Comparison of ENCODE assay signal across 40 cellular contexts in genomic region chr17:11269210-11269609, GRCh38. TPM values are rescaled to one million over a fixed set of nuclear protein-coding genes. Genes with fewer than 3 reads are reported as not detected.
"Had no signal": no experiment of that assay in that cellular context is flagged by ENCODE, and none has a peak within 500 bp of the region (broad histone marks: within the 10 kb centered on the region; RNA-seq: fewer than 3 reads in every experiment).

No MANE protein-coding gene starts in this region.

- H3K4me1 ChIP-seq: adrenal gland, ascending aorta, body of pancreas, breast epithelium had no signal

- ATAC-seq: activated naive CD4-positive, alpha-beta T cell treated with anti-CD3 and anti-CD28 coated beads, Interleukin-2, amount 50 U/mL, for 72 hours; activated naive CD8-positive, alpha-beta T cell treated with anti-CD3 and anti-CD28 coated beads, Interleukin-2, amount 50 U/mL, for 24 hours; activated T-cell treated with anti-CD3 and anti-CD28 coated beads, Interleukin-2, amount 50 U/mL, for 4 hours; activated T-cell treated with anti-CD3 and anti-CD28 coated beads, Interleukin-2, amount 50 U/mL, for 72 hours; activated T-helper 17 cell treated with anti-CD3 and anti-CD28 coated beads, Interleukin-2, amount 50 U/mL, for 72 hours; body of pancreas had no signal

- H3K27ac Mint-ChIP-seq: activated naive CD4-positive, alpha-beta T cell treated with anti-CD3 and anti-CD28 coated beads for 36 hours; activated naive CD4-positive, alpha-beta T cell treated with anti-CD3 and anti-CD28 coated beads, Interleukin-2, amount 10 ng/mL, durations not matched to agents 7 days and 5 days; activated naive CD4-positive, alpha-beta T cell treated with anti-CD3 and anti-CD28 coated beads, Interleukin-2, amount 50 U/mL, for 24 hours; activated naive CD4-positive, alpha-beta T cell treated with anti-CD3 and anti-CD28 coated beads, Interleukin-2, amount 50 U/mL, for 72 hours; activated naive CD8-positive, alpha-beta T cell; activated naive CD8-positive, alpha-beta T cell treated with anti-CD3 and anti-CD28 coated beads for 36 hours; activated naive CD8-positive, alpha-beta T cell treated with anti-CD3 and anti-CD28 coated beads, Interleukin-2, amount 10 ng/mL, durations not matched to agents 7 days and 5 days; activated naive CD8-positive, alpha-beta T cell treated with anti-CD3 and anti-CD28 coated beads, Interleukin-2, amount 50 U/mL, for 24 hours; activated T-cell treated with anti-CD3 and anti-CD28 coated beads, Interleukin-2, amount 50 U/mL, for 24 hours; activated T-cell treated with anti-CD3 and anti-CD28 coated beads, Interleukin-2, amount 50 U/mL, for 72 hours; activated T-helper 1 cell treated with anti-CD3 and anti-CD28 coated beads, Interleukin-12 subunit alpha, Interleukin-12 subunit beta, Interleukin-2, Interleukin-4 antibody, amounts not matched to agents 30 ng/mL and 10 ng/mL and 1 ng/mL, durations not matched to agents 14 hours and 24 hours and 36 hours; activated T-helper 17 cell treated with anti-CD3 and anti-CD28 coated beads, Interleukin-2, amount 50 U/mL, for 72 hours; activated T-helper 2 cell treated with anti-CD3 and anti-CD28 coated beads, Interferon-gamma antibody, Interleukin-2, Interleukin-4, amounts not matched to agents 10 μg/mL and 5 μg/mL and 100 μg/mL, durations not matched to agents 14 hours and 24 hours and 36 hours; brain had no signal

- H3K9me3 ChIP-seq: body of pancreas had no signal

- H3K4me1 Mint-ChIP-seq: activated naive CD4-positive, alpha-beta T cell treated with anti-CD3 and anti-CD28 coated beads, Interleukin-2, amount 10 ng/mL, durations not matched to agents 7 days and 5 days; activated naive CD4-positive, alpha-beta T cell treated with anti-CD3 and anti-CD28 coated beads, Interleukin-2, amount 50 U/mL, for 24 hours; activated naive CD8-positive, alpha-beta T cell treated with anti-CD3 and anti-CD28 coated beads for 36 hours; activated naive CD8-positive, alpha-beta T cell treated with anti-CD3 and anti-CD28 coated beads, Interleukin-2, amount 10 ng/mL, durations not matched to agents 7 days and 5 days; activated naive CD8-positive, alpha-beta T cell treated with anti-CD3 and anti-CD28 coated beads, Interleukin-2, amount 50 U/mL, for 24 hours; activated T-helper 17 cell treated with anti-CD3 and anti-CD28 coated beads, Interleukin-2, amount 50 U/mL, for 72 hours; brain; central memory CD8-positive, alpha-beta T cell had no signal

- H3K36me3 ChIP-seq: adrenal gland, ascending aorta, brain microvascular endothelial cell, breast epithelium, cardiac muscle cell had no signal

- H3K36me3 Mint-ChIP-seq: activated naive CD4-positive, alpha-beta T cell treated with anti-CD3 and anti-CD28 coated beads, Interleukin-2, amount 10 ng/mL, durations not matched to agents 7 days and 5 days; activated naive CD4-positive, alpha-beta T cell treated with anti-CD3 and anti-CD28 coated beads, Interleukin-2, amount 50 U/mL, for 24 hours; activated naive CD8-positive, alpha-beta T cell; activated naive CD8-positive, alpha-beta T cell treated with anti-CD3 and anti-CD28 coated beads for 36 hours; activated naive CD8-positive, alpha-beta T cell treated with anti-CD3 and anti-CD28 coated beads, Interleukin-2, amount 10 ng/mL, durations not matched to agents 7 days and 5 days had no signal

- H3K9me3 Mint-ChIP-seq: activated naive CD4-positive, alpha-beta T cell treated with anti-CD3 and anti-CD28 coated beads for 36 hours; activated naive CD8-positive, alpha-beta T cell treated with anti-CD3 and anti-CD28 coated beads for 36 hours had no signal

- H3K27me3 ChIP-seq: adrenal gland, ascending aorta, body of pancreas, brain microvascular endothelial cell, breast epithelium, cardiac muscle cell had no signal

- H3K4me3 ChIP-seq: adrenal gland, ascending aorta, body of pancreas, breast epithelium, cardiac muscle cell had no signal

- H3K27me3 Mint-ChIP-seq: activated naive CD4-positive, alpha-beta T cell treated with anti-CD3 and anti-CD28 coated beads, Interleukin-2, amount 10 ng/mL, durations not matched to agents 7 days and 5 days; activated naive CD8-positive, alpha-beta T cell treated with anti-CD3 and anti-CD28 coated beads for 36 hours; activated naive CD8-positive, alpha-beta T cell treated with anti-CD3 and anti-CD28 coated beads, Interleukin-2, amount 10 ng/mL, durations not matched to agents 7 days and 5 days; activated T-cell treated with anti-CD3 and anti-CD28 coated beads, Interleukin-2, amount 50 U/mL, for 24 hours; activated T-helper 17 cell treated with anti-CD3 and anti-CD28 coated beads, Interleukin-2, amount 50 U/mL, for 72 hours; central memory CD8-positive, alpha-beta T cell had no signal

- DNase-seq: activated effector memory CD4-positive, alpha-beta T cell treated with anti-CD3 and anti-CD28 coated beads, Interleukin-2, amount 50 U/mL, for 16 hours; activated effector memory CD4-positive, alpha-beta T cell treated with Interleukin-2 at 50 U/mL for 16 hours; activated gamma-delta T cell; activated gamma-delta T cell treated with Interleukin-2 at 50 U/mL for 16 hours; activated naive CD4-positive, alpha-beta T cell; activated naive CD4-positive, alpha-beta T cell treated with anti-CD3 and anti-CD28 coated beads for 36 hours; activated naive CD4-positive, alpha-beta T cell treated with anti-CD3 and anti-CD28 coated beads, Interleukin-2, amount 10 ng/mL, durations not matched to agents 7 days and 5 days; activated naive CD4-positive, alpha-beta T cell treated with anti-CD3 and anti-CD28 coated beads, Interleukin-2, amount 50 U/mL, for 16 hours; activated naive CD4-positive, alpha-beta T cell treated with Interleukin-2 at 50 U/mL for 16 hours; activated naive CD8-positive, alpha-beta T cell treated with anti-CD3 and anti-CD28 coated beads for 36 hours; activated naive CD8-positive, alpha-beta T cell treated with anti-CD3 and anti-CD28 coated beads, Interleukin-2, amount 10 ng/mL, durations not matched to agents 7 days and 5 days; activated naive CD8-positive, alpha-beta T cell treated with anti-CD3 and anti-CD28 coated beads, Interleukin-2, amount 50 U/mL, for 24 hours; activated T-cell treated with anti-CD3 and anti-CD28 coated beads for 4 hours; activated T-cell treated with anti-CD3 and anti-CD28 coated beads, Interleukin-2, amount 50 U/mL, for 24 hours; activated T-cell treated with anti-CD3 and anti-CD28 coated beads, Interleukin-2, amount 50 U/mL, for 4 hours; activated T-cell treated with anti-CD3 and anti-CD28 coated beads, Interleukin-2, amount 50 U/mL, for 48 hours; activated T-cell treated with anti-CD3 and anti-CD28 coated beads, Interleukin-2, amount 50 U/mL, for 72 hours; adrenal gland; amniotic stem cell; amygdala; anterior cingulate cortex; aorta; body of pancreas; brain microvascular endothelial cell; caudate nucleus; central memory CD4-positive, alpha-beta T cell; cerebellar nuclear complex had no signal

- H3K27ac ChIP-seq: adrenal gland, ascending aorta, body of pancreas, brain microvascular endothelial cell, breast epithelium, cardiac muscle cell had no signal

- H3K4me3 Mint-ChIP-seq: activated naive CD4-positive, alpha-beta T cell treated with anti-CD3 and anti-CD28 coated beads for 36 hours; activated naive CD4-positive, alpha-beta T cell treated with anti-CD3 and anti-CD28 coated beads, Interleukin-2, amount 10 ng/mL, durations not matched to agents 7 days and 5 days; activated naive CD4-positive, alpha-beta T cell treated with anti-CD3 and anti-CD28 coated beads, Interleukin-2, amount 50 U/mL, for 24 hours; activated naive CD8-positive, alpha-beta T cell; activated naive CD8-positive, alpha-beta T cell treated with anti-CD3 and anti-CD28 coated beads for 36 hours; activated naive CD8-positive, alpha-beta T cell treated with anti-CD3 and anti-CD28 coated beads, Interleukin-2, amount 10 ng/mL, durations not matched to agents 7 days and 5 days; activated naive CD8-positive, alpha-beta T cell treated with anti-CD3 and anti-CD28 coated beads, Interleukin-2, amount 50 U/mL, for 24 hours; activated T-cell treated with anti-CD3 and anti-CD28 coated beads, Interleukin-2, amount 50 U/mL, for 24 hours; activated T-cell treated with anti-CD3 and anti-CD28 coated beads, Interleukin-2, amount 50 U/mL, for 4 hours; activated T-cell treated with anti-CD3 and anti-CD28 coated beads, Interleukin-2, amount 50 U/mL, for 72 hours; activated T-helper 1 cell treated with anti-CD3 and anti-CD28 coated beads, Interleukin-12 subunit alpha, Interleukin-12 subunit beta, Interleukin-2, Interleukin-4 antibody, amounts not matched to agents 30 ng/mL and 10 ng/mL and 1 ng/mL, durations not matched to agents 14 hours and 24 hours and 36 hours; activated T-helper 17 cell treated with anti-CD3 and anti-CD28 coated beads, Interleukin-2, amount 50 U/mL, for 72 hours; brain; central memory CD8-positive, alpha-beta T cell had no signal

RNA-seq across cellular contexts. Expression of gene SHISA6, which starts 28.2 kb away (rescaled TPM):
- total RNA-seq: activated naive CD4-positive, alpha-beta T cell treated with anti-CD3 and anti-CD28 coated beads for 36 hours; activated naive CD4-positive, alpha-beta T cell treated with anti-CD3 and anti-CD28 coated beads, Interleukin-2, amount 50 U/mL, for 72 hours; activated naive CD8-positive, alpha-beta T cell treated with anti-CD3 and anti-CD28 coated beads for 36 hours; activated naive CD8-positive, alpha-beta T cell treated with anti-CD3 and anti-CD28 coated beads, Interleukin-2, amount 10 ng/mL, durations not matched to agents 7 days and 5 days; activated T-cell treated with anti-CD3 and anti-CD28 coated beads, Interleukin-2, amount 50 U/mL, for 4 hours; activated T-cell treated with anti-CD3 and anti-CD28 coated beads, Interleukin-2, amount 50 U/mL, for 72 hours; activated T-helper 1 cell treated with anti-CD3 and anti-CD28 coated beads, Interleukin-12 subunit alpha, Interleukin-12 subunit beta, Interleukin-2, Interleukin-4 antibody, amounts not matched to agents 30 ng/mL and 10 ng/mL and 1 ng/mL, durations not matched to agents 14 hours and 24 hours and 36 hours; activated T-helper 17 cell treated with anti-CD3 and anti-CD28 coated beads, Interleukin-2, amount 50 U/mL, for 72 hours; activated T-helper 2 cell treated with anti-CD3 and anti-CD28 coated beads, Interferon-gamma antibody, Interleukin-2, Interleukin-4, amounts not matched to agents 10 μg/mL and 5 μg/mL and 100 μg/mL, durations not matched to agents 14 hours and 24 hours and 36 hours; astrocyte; bronchial epithelial cell had no signal
- polyA plus RNA-seq: aorta had no signal
